Comparison of ENCODE assay signal across 8 cellular contexts in the genomic region with DNA sequence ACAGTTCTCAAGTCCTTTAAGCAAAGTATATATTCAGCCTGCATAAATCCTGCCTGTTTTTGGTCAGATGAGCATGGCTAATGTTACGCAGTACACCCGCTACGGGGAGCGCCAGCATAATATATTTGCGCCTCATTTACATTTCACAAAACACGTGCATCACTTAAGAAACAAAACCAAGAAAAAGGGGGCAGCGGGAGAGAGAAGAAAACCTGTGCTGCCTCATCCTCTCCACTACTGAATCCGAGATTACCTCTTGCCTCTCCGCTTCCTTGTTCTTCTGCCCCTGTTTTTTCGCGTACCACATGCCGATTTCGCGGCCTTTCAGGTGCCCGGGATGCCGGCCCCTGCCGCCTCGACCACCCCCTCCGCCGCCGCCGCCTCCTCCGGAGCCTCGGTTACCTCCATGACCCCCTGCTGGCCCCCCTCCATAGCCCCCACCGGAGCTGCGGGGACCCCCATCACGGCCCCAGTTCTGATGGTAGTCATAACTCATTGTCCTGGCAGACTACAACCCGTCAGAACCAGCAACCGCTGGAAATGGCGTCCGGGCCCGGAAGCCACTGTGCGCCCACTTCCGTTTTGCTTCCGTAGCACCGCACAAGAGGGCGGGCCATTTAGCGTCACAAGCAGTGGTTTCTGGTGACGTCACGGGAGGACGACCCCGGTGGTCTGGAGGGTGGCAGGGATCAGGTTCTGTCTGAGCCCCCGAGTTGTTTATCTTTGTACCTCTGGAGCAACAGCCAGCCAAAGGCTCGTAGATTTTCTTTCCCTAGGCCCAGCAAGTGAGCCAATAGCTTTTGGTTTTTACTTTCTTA. TPM values are rescaled to one million over a fixed set of nuclear protein-coding genes. Genes with fewer than 3 reads are reported as not detected.
A peak's percentile ranks its signal among the peaks of the same experiment; 100 is the strongest.
DNase-seq lines count a peak whose midpoint lies in the region; ATAC-seq and TF ChIP-seq lines count a peak whose summit lies in the region.

A gene with protein sequence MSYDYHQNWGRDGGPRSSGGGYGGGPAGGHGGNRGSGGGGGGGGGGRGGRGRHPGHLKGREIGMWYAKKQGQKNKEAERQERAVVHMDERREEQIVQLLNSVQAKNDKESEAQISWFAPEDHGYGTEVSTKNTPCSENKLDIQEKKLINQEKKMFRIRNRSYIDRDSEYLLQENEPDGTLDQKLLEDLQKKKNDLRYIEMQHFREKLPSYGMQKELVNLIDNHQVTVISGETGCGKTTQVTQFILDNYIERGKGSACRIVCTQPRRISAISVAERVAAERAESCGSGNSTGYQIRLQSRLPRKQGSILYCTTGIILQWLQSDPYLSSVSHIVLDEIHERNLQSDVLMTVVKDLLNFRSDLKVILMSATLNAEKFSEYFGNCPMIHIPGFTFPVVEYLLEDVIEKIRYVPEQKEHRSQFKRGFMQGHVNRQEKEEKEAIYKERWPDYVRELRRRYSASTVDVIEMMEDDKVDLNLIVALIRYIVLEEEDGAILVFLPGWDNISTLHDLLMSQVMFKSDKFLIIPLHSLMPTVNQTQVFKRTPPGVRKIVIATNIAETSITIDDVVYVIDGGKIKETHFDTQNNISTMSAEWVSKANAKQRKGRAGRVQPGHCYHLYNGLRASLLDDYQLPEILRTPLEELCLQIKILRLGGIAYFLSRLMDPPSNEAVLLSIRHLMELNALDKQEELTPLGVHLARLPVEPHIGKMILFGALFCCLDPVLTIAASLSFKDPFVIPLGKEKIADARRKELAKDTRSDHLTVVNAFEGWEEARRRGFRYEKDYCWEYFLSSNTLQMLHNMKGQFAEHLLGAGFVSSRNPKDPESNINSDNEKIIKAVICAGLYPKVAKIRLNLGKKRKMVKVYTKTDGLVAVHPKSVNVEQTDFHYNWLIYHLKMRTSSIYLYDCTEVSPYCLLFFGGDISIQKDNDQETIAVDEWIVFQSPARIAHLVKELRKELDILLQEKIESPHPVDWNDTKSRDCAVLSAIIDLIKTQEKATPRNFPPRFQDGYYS (minus strand): TSS at position 567 of the 818 bp plus-strand sequence. CDS start 71 bp downstream, at position 496.

- no peaks in the 10 kb centered on the region for H3K9me3 ChIP-seq in prostate gland

- DNase-seq in GM13977 (ENCODE audit: low spot score) (peak; percentile 85), NCI-H146 treated with DMSO at 0.1 percent for 48 hours (lab: John Stamatoyannopoulos, UW; ENCODE audit: unreplicated experiment) (peak; percentile 88), amniotic stem cell (lab: John Stamatoyannopoulos, UW) (peak; percentile 90), left ventricle myocardium superior (peak; percentile 92), prostate gland (ENCODE audit: low spot score) (peak; percentile 87)

- in situ Hi-C loops in GM13977 (cut with MboI; ENCODE audit: low pct_unique_long_range_greater_than_20kb, low sequenced_read_pairs, unreplicated experiment): no loop called here

- TF ChIP-seq POLR2A in prostate gland (IDR thresholded peaks at IDR 0.05): peak; percentile 53

- under 1% methylated on average over 43 of the region's 44 CpGs for WGBS in prostate gland
- WGBS in urinary bladder: under 1% methylated on average over 44 of the region's 44 CpGs

- peak; percentile 94 for ATAC-seq in HG02884 (IDR thresholded peaks at IDR 0.05; ENCODE audit: unreplicated experiment)
- ATAC-seq in left ventricle myocardium superior: peak; percentile 99

- H3K27me3 ChIP-seq in prostate gland (replicated peaks; ENCODE audit: insufficient read depth): no peaks in the 10 kb centered on the region

- H3K4me3 ChIP-seq in prostate gland: peak within 1 kb of the TSS; percentile 78 to 87
- H3K4me3 ChIP-seq in urinary bladder (ENCODE audit: low read depth, low read length): peak within 1 kb of the TSS; percentile 85

- H3K27ac ChIP-seq in prostate gland: peak within 1 kb of the TSS; percentile 92 to 95
- peak within 1 kb of the TSS; percentile 91 for H3K27ac ChIP-seq in urinary bladder (ENCODE audit: low read depth)

- TF ChIP-seq CTCF in GM13977 (IDR thresholded peaks at IDR 0.05; ENCODE audit: extremely low read depth, insufficient read depth, missing control alignments): peak; percentile 17
- TF ChIP-seq CTCF in prostate gland (IDR thresholded peaks at IDR 0.05): peak in 1 of 4 experiments; percentile 6

- no peaks in the 10 kb centered on the region for H3K4me1 ChIP-seq in prostate gland (replicated peaks)
- peaks cover 2% of the 10 kb centered on the region for H3K4me1 ChIP-seq in urinary bladder (ENCODE audit: insufficient read depth)

- intact Hi-C loops in T-helper 1 cell treated with Interleukin-12 subunit alpha and Interleukin-12 subunit beta and Interleukin-4 antibody, amounts not matched to agents 30 ng/mL and 1 ng/mL, for 36 hours (cut with micrococcal nuclease): loop anchor here (1.0 to 5.0 kb wide), 8 partner anchors 47 to 1548 kb away; a partner anchor contains a TSS
- intact Hi-C loops in left ventricle myocardium superior (cut with micrococcal nuclease): no loop called here
- intact Hi-C loops in prostate gland (cut with DNase I): no loop called here

- H3K36me3 ChIP-seq in prostate gland (no peaks in the 10 kb centered on the region), urinary bladder (ENCODE audit: insufficient read depth) (no peaks in the 10 kb centered on the region)

RNA-seq across cellular contexts. Expression of the gene that starts here (rescaled TPM):
- total RNA-seq in T-helper 1 cell treated with Interleukin-12 subunit alpha and Interleukin-12 subunit beta and Interleukin-4 antibody, amounts not matched to agents 30 ng/mL and 1 ng/mL, for 36 hours: 81.8 and 89.6 TPM in 2 replicates
- total RNA-seq in left ventricle myocardium superior (31.0 TPM), prostate gland (10 to 100 TPM; 32.4 to 74.0 TPM), urinary bladder (160 TPM)
- polyA plus RNA-seq in urinary bladder: 25.8 TPM

Comparison
In these comparisons a context has a peak if more than half of its experiments do, and no peak if none do; other contexts are left out.
1. Peak in every context shown above with its lines: DNase-seq, ATAC-seq, H3K4me3 ChIP-seq and H3K27ac ChIP-seq.